8 cellular contexts compared by ENCODE assay signal in genomic region chr7:24701232-24701898, GRCh38. TPM values are rescaled to one million over a fixed set of nuclear protein-coding genes. Genes with fewer than 3 reads are reported as not detected.
DNase-seq lines count a peak whose midpoint lies in the region; ATAC-seq and TF ChIP-seq lines count a peak whose summit lies in the region.
"Had no signal": no experiment of that assay in that cellular context is flagged by ENCODE, and none has a peak within 500 bp of the region (broad histone marks: within the 10 kb centered on the region; RNA-seq: fewer than 3 reads in every experiment).

No MANE protein-coding gene starts in this region.

- WGBS in spleen, 5 donors, result 84 to 97% (median 87%) methylated on average over 2 of the region's 2 CpGs

- H3K4me3 Mint-ChIP-seq in activated T-cell treated with anti-CD3 and anti-CD28 coated beads, Interleukin-2, amount 50 U/mL, for 72 hours, result no peak overlapping the region
- H3K4me3 Mint-ChIP-seq: effector memory CD8-positive, alpha-beta T cell had no signal

- peak; percentile 90 for DNase-seq in HCEC 1CT
- peak; percentile 88 to 95 for DNase-seq in SJCRH30
- peak; percentile 74 for DNase-seq in globus pallidus (ENCODE audit: low spot score)
- peak; percentile 15 for DNase-seq in spleen
- DNase-seq in activated T-cell treated with anti-CD3 and anti-CD28 coated beads, Interleukin-2, amount 50 U/mL, for 72 hours, result no peak
- DNase-seq: effector memory CD8-positive, alpha-beta T cell had no signal

- H3K27me3 ChIP-seq in SJCRH30 (no peaks in the 10 kb centered on the region), spleen (replicated peaks in 1 of 7) (no peaks in the 10 kb centered on the region)

- ATAC-seq in HG03520 (IDR thresholded peaks at IDR 0.05; ENCODE audit: unreplicated experiment) (no peak), GM19397 (IDR thresholded peaks at IDR 0.05; ENCODE audit: unreplicated experiment) (no peak)
- ATAC-seq in activated T-cell treated with anti-CD3 and anti-CD28 coated beads, Interleukin-2, amount 50 U/mL, for 72 hours (replicated peaks in 1 of 2), result no peak
- ATAC-seq: effector memory CD8-positive, alpha-beta T cell had no signal

- no peaks in the 10 kb centered on the region for H3K27me3 Mint-ChIP-seq in activated T-cell treated with anti-CD3 and anti-CD28 coated beads, Interleukin-2, amount 50 U/mL, for 72 hours (ENCODE audit: low read depth)
- H3K27me3 Mint-ChIP-seq: effector memory CD8-positive, alpha-beta T cell had no signal

- H3K36me3 ChIP-seq in SJCRH30 (no peaks in the 10 kb centered on the region), spleen (no peaks in the 10 kb centered on the region)

- no peak overlapping the region for H3K27ac ChIP-seq in SJCRH30
- H3K27ac ChIP-seq in spleen, result no peak overlapping the region

- H3K4me1 ChIP-seq in SJCRH30 (peaks cover 18% of the 10 kb centered on the region), spleen (peaks cover 0 to 8% (median 0%) of the 10 kb centered on the region in 6 donors)

- H3K9me3 ChIP-seq in SJCRH30 (replicated peaks) (no peaks in the 10 kb centered on the region), spleen (no peaks in the 10 kb centered on the region)

- H3K4me1 Mint-ChIP-seq in activated T-cell treated with anti-CD3 and anti-CD28 coated beads, Interleukin-2, amount 50 U/mL, for 72 hours (ENCODE audit: low read depth), result no peaks in the 10 kb centered on the region

- intact Hi-C loops in spleen (cut with DNase I; ENCODE audit: low total_unique reads), result no loop called here

- H3K9me3 Mint-ChIP-seq in activated T-cell treated with anti-CD3 and anti-CD28 coated beads, Interleukin-2, amount 50 U/mL, for 72 hours, result no peaks in the 10 kb centered on the region
- H3K9me3 Mint-ChIP-seq: effector memory CD8-positive, alpha-beta T cell had no signal

- no peak for TF ChIP-seq POLR2A in spleen (IDR thresholded peaks at IDR 0.05)

- TF ChIP-seq CTCF in spleen (IDR thresholded peaks at IDR 0.05 in 8 of 11, conservative IDR thresholded peaks at IDR 0.05 in 3 of 11), result no peak

- H3K4me3 ChIP-seq in SJCRH30 (no peak overlapping the region), spleen (no peak overlapping the region)

- no peak overlapping the region for H3K27ac Mint-ChIP-seq in activated T-cell treated with anti-CD3 and anti-CD28 coated beads, Interleukin-2, amount 50 U/mL, for 72 hours
- H3K27ac Mint-ChIP-seq: effector memory CD8-positive, alpha-beta T cell had no signal

- no peaks in the 10 kb centered on the region for H3K36me3 Mint-ChIP-seq in activated T-cell treated with anti-CD3 and anti-CD28 coated beads, Interleukin-2, amount 50 U/mL, for 72 hours (ENCODE audit: insufficient read depth in 2 of 2)

RNA-seq across cellular contexts. Expression of gene GSDME, which starts 55.9 kb away (rescaled TPM):
- 21.6 and 24.4 TPM in 2 replicates for total RNA-seq in SJCRH30 (2014; rRNA removed; shearing (Covaris generic))
- total RNA-seq in spleen, result 1 to 10 TPM; 2.3 to 9.7 (median 4.3) TPM
- polyA plus RNA-seq in spleen, result 1 to 10 TPM; 2.3 to 6.0 (median 4.1) TPM
- 10 to 100 TPM; 19.3 to 20.6 TPM for total RNA-seq in activated T-cell treated with anti-CD3 and anti-CD28 coated beads, Interleukin-2, amount 50 U/mL, for 72 hours

Comparison
In these comparisons a context has a peak if more than half of its experiments do, and no peak if none do; other contexts are left out.
1. DNase-seq: peak in HCEC 1CT (single experiment), SJCRH30 (2 of 2), globus pallidus (single experiment) and spleen (single experiment); none in activated T-cell treated with anti-CD3 and anti-CD28 coated beads, Interleukin-2, amount 50 U/mL, for 72 hours (0 of 2).